ENCODE assay signal across 13 cellular contexts in the genomic region with DNA sequence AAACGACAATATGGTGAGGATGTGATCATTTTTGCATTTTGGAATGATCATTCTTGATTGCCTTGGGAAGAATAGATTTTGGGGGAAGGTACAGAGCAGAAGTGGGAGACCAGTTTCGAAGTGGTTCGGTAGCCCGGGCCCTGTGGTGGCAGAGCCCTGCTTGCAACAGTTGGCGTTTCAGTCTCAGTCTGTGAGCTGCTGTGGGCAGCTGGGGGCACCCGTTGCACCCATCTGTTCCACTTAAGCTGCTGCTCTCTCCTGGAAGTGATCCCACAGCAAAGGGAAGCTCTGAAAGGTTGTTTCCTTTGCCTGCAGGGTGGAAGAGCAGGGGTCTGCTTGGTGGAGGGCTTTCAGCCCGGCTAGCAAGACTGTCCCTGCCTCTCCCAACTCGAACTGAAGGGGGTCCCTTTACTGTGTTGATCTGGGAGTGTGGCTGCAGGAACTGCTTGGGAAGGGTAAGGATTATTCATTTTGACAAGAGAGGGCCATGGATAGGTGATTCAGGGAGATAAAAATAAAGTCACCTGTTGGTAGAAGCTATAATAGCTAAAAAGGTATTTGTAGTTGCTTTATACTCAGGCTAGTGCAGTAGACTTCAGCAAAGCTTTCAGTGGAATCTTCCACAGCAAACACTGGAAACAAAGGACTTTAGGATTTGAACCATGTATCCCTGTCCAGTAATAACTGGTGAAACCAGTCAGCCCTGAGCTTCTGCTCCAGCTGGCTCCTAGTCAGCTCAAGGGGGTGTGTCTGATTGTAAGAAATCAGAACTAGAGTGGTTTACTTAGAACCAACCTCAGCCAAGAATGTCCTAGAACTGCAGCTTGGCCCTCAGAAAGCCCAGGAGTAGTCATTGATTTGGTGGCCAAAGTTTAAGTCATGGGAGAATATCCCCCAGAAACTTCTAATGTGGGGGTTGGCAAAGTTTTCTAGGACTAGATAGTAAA. TPM values are rescaled to one million over a fixed set of nuclear protein-coding genes. Genes with fewer than 3 reads are reported as not detected.
DNase-seq lines count a peak whose midpoint lies in the region; ATAC-seq and TF ChIP-seq lines count a peak whose summit lies in the region.
"Had no signal": no experiment of that assay in that cellular context is flagged by ENCODE, and none has a peak within 500 bp of the region (broad histone marks: within the 10 kb centered on the region; RNA-seq: fewer than 3 reads in every experiment).

No MANE protein-coding gene starts in this region.

- TF ChIP-seq POLR2A in prostate gland (IDR thresholded peaks at IDR 0.05), result no peak

- no peak overlapping the region for H2AFZ ChIP-seq in neural progenitor cell (replicated peaks)

- H3K9me3 Mint-ChIP-seq in neural progenitor cell, result no peaks in the 10 kb centered on the region
- H3K9me3 Mint-ChIP-seq in activated T-cell treated with anti-CD3 and anti-CD28 coated beads, Interleukin-2, amount 50 U/mL, for 72 hours, result no peaks in the 10 kb centered on the region
- H3K9me3 Mint-ChIP-seq in HFFc6, result no peaks in the 10 kb centered on the region
- H3K9me3 Mint-ChIP-seq: nephron progenitor cell had no signal

- peak overlapping the region in 2 of 11 experiments; percentile 21 to 27; a peak in 1 of 22 replicates for H3K9ac ChIP-seq in BLaER1 treated with 17β-estradiol and CSF1 and Interleukin-3, amounts not matched to agents 10 nM and 100 nM
- no peak overlapping the region for H3K9ac ChIP-seq in neural progenitor cell

- H3K4me1 ChIP-seq in BLaER1 treated with 17β-estradiol and CSF1 and Interleukin-3, amounts not matched to agents 10 nM and 100 nM, result peaks cover 36 to 67% (median 64%) of the 10 kb centered on the region in 10 experiments
- H3K4me1 ChIP-seq in prostate gland (replicated peaks) (peaks cover 41% of the 10 kb centered on the region), neural progenitor cell (peaks cover 31% of the 10 kb centered on the region)

- no peak overlapping the region for H3K4me3 ChIP-seq in BLaER1 treated with 17β-estradiol and CSF1 and Interleukin-3, amounts not matched to agents 10 nM and 100 nM
- H3K4me3 ChIP-seq in fibroblast of the aortic adventitia (ENCODE audit: low read depth, low read length), result no peak overlapping the region
- H3K4me3 ChIP-seq in prostate gland, result no peak overlapping the region
- H3K4me3 ChIP-seq in neural progenitor cell, result no peak overlapping the region
- H3K4me3 ChIP-seq: tibial nerve had no signal

- H3K27me3 Mint-ChIP-seq in neural progenitor cell (ENCODE audit: insufficient read depth, low read depth) (peaks cover 9% of the 10 kb centered on the region), HFFc6 (ENCODE audit: insufficient read depth) (peaks cover 25% of the 10 kb centered on the region)
- H3K27me3 Mint-ChIP-seq in activated T-cell treated with anti-CD3 and anti-CD28 coated beads, Interleukin-2, amount 50 U/mL, for 72 hours (ENCODE audit: low read depth), result no peaks in the 10 kb centered on the region

- no peak for ATAC-seq in activated T-cell treated with anti-CD3 and anti-CD28 coated beads, Interleukin-2, amount 50 U/mL, for 72 hours (replicated peaks in 1 of 2)
- no peak for ATAC-seq in HG03354 (IDR thresholded peaks at IDR 0.05; ENCODE audit: poor library complexity, severe bottlenecking, unreplicated experiment)

- no peaks in the 10 kb centered on the region for H4K20me1 ChIP-seq in BLaER1 treated with 17β-estradiol and CSF1 and Interleukin-3, amounts not matched to agents 10 nM and 100 nM
- H4K20me1 ChIP-seq in neural progenitor cell (ENCODE audit: low read depth), result no peaks in the 10 kb centered on the region

- H3K36me3 Mint-ChIP-seq in neural progenitor cell (no peaks in the 10 kb centered on the region), HFFc6 (ENCODE audit: low read depth) (no peaks in the 10 kb centered on the region)
- no peaks in the 10 kb centered on the region for H3K36me3 Mint-ChIP-seq in activated T-cell treated with anti-CD3 and anti-CD28 coated beads, Interleukin-2, amount 50 U/mL, for 72 hours (ENCODE audit: insufficient read depth in 2 of 2)

- H3F3A ChIP-seq in neural progenitor cell (ENCODE audit: low read depth), result peaks cover 18% of the 10 kb centered on the region

- H3K9me3 ChIP-seq in BLaER1 treated with 17β-estradiol and CSF1 and Interleukin-3, amounts not matched to agents 10 nM and 100 nM (replicated peaks in 1 of 11), result no peaks in the 10 kb centered on the region
- H3K9me3 ChIP-seq in prostate gland (no peaks in the 10 kb centered on the region), neural progenitor cell (ENCODE audit: low read depth) (no peaks in the 10 kb centered on the region)
- H3K9me3 ChIP-seq: BE2C, tibial nerve had no signal

- 84% methylated on average over 8 of the region's 8 CpGs for WGBS in prostate gland

- H3K27ac ChIP-seq in BLaER1 treated with 17β-estradiol and CSF1 and Interleukin-3, amounts not matched to agents 10 nM and 100 nM, result peak overlapping the region in 3 of 11 experiments; percentile 2 to 28 (median 14); a peak in 2 of 22 replicates
- H3K27ac ChIP-seq in prostate gland (peak overlapping the region; percentile 85 to 86), neural progenitor cell (no peak overlapping the region)

- H3K79me2 ChIP-seq in neural progenitor cell (ENCODE audit: low read depth), result no peaks in the 10 kb centered on the region

- no peaks in the 10 kb centered on the region for H3K36me3 ChIP-seq in BLaER1 treated with 17β-estradiol and CSF1 and Interleukin-3, amounts not matched to agents 10 nM and 100 nM
- no peaks in the 10 kb centered on the region for H3K36me3 ChIP-seq in prostate gland
- H3K36me3 ChIP-seq in neural progenitor cell, result no peaks in the 10 kb centered on the region
- H3K36me3 ChIP-seq: tibial nerve had no signal

- H3K27me3 ChIP-seq in BLaER1 treated with 17β-estradiol and CSF1 and Interleukin-3, amounts not matched to agents 10 nM and 100 nM, result no peaks in the 10 kb centered on the region
- H3K27me3 ChIP-seq in prostate gland (replicated peaks; ENCODE audit: insufficient read depth) (no peaks in the 10 kb centered on the region), neural progenitor cell (no peaks in the 10 kb centered on the region)
- H3K27me3 ChIP-seq: BE2C, tibial nerve had no signal

- TF ChIP-seq CTCF in fibroblast of the aortic adventitia (IDR thresholded peaks at IDR 0.05; ENCODE audit: insufficient read depth, low read length) (no peak), prostate gland (IDR thresholded peaks at IDR 0.05) (no peak), neural progenitor cell (IDR thresholded peaks at IDR 0.05) (no peak), HFFc6 (IDR thresholded peaks at IDR 0.05) (no peak)

- H3K27ac Mint-ChIP-seq in neural progenitor cell, result no peak overlapping the region
- no peak overlapping the region for H3K27ac Mint-ChIP-seq in activated T-cell treated with anti-CD3 and anti-CD28 coated beads, Interleukin-2, amount 50 U/mL, for 72 hours
- no peak overlapping the region for H3K27ac Mint-ChIP-seq in HFFc6
- H3K27ac Mint-ChIP-seq: nephron progenitor cell had no signal

- peaks cover 57% of the 10 kb centered on the region for H3K4me1 Mint-ChIP-seq in neural progenitor cell
- peaks cover 41% of the 10 kb centered on the region for H3K4me1 Mint-ChIP-seq in activated T-cell treated with anti-CD3 and anti-CD28 coated beads, Interleukin-2, amount 50 U/mL, for 72 hours (ENCODE audit: low read depth)
- peaks cover 8% of the 10 kb centered on the region; the same call in 1 of the 2 replicates for H3K4me1 Mint-ChIP-seq in HFFc6 (ENCODE audit: low read depth)

- DNase-seq in NCI-H446 treated with DMSO at 0.1 percent for 48 hours (lab: John Stamatoyannopoulos, UW) (peak; percentile 28), fibroblast of the aortic adventitia (ENCODE audit: low read depth) (peak; percentile 44), prostate gland (ENCODE audit: low spot score) (peak; percentile 87), neural progenitor cell (ENCODE audit: low spot score) (no peak), HFFc6 (no peak)
- DNase-seq in activated T-cell treated with anti-CD3 and anti-CD28 coated beads, Interleukin-2, amount 50 U/mL, for 72 hours, result no peak
- DNase-seq: BE2C; HCEC 1CT; nephron progenitor cell; stimulated activated CD4-positive, alpha-beta T cell treated with anti-CD3 and anti-CD28 coated beads, Interleukin-4, amount 100 ng/mL, for 4 hours had no signal

- intact Hi-C loops in prostate gland (cut with DNase I), result no loop called here

- peak overlapping the region; percentile 6 to 87 (median 58); a peak in 17 of 22 replicates for H3K4me2 ChIP-seq in BLaER1 treated with 17β-estradiol and CSF1 and Interleukin-3, amounts not matched to agents 10 nM and 100 nM
- no peak overlapping the region for H3K4me2 ChIP-seq in neural progenitor cell

- H3K4me3 Mint-ChIP-seq in neural progenitor cell (no peak overlapping the region), HFFc6 (no peak overlapping the region)
- H3K4me3 Mint-ChIP-seq in activated T-cell treated with anti-CD3 and anti-CD28 coated beads, Interleukin-2, amount 50 U/mL, for 72 hours, result no peak overlapping the region
- H3K4me3 Mint-ChIP-seq: nephron progenitor cell had no signal

RNA-seq across cellular contexts. Expression of gene PDCD4, which starts 53.1 kb away (rescaled TPM):
- 52.9 and 302 TPM in 2 replicates for total RNA-seq in fibroblast of the aortic adventitia (ENCODE audit: low replicate concordance)
- 100 to 1,000 TPM; 104 to 120 TPM for total RNA-seq in prostate gland
- 57.7 and 106 TPM in 2 replicates for total RNA-seq in neural progenitor cell (ENCODE audit: low replicate concordance)
- 100 to 1,000 TPM; 340 to 386 TPM for total RNA-seq in activated T-cell treated with anti-CD3 and anti-CD28 coated beads, Interleukin-2, amount 50 U/mL, for 72 hours
- 10 to 100 TPM; 56.0 to 85.6 (median 72.8) TPM for total RNA-seq in HFFc6 (2021; fragmentation: NEBNext Ultra II Directional; extraction: Animal tissue kit (Norgen Biotek cat#: 25700))

Comparison
In these comparisons a context has a peak if more than half of its experiments do, and no peak if none do; other contexts are left out.
1. DNase-seq: peak in NCI-H446 treated with DMSO at 0.1 percent for 48 hours (single experiment), fibroblast of the aortic adventitia (single experiment) and prostate gland (single experiment); none in neural progenitor cell (single experiment), activated T-cell treated with anti-CD3 and anti-CD28 coated beads, Interleukin-2, amount 50 U/mL, for 72 hours (0 of 2) and HFFc6 (single experiment).